ENCODE assay signal across 2 cellular contexts in genomic region chr10:99676435-99676834, GRCh38.
TF ChIP-seq lines count a peak whose summit lies in the region.

No MANE protein-coding gene starts in this region.

TF ChIP-seq in liver, 16 proteins besides CTCF, POLR2A, EP300 and RAD21:
- TF ChIP-seq HNF4A (conservative IDR thresholded peaks at IDR 0.05) (peak; percentile 13 to 22), RXRA (IDR thresholded peaks at IDR 0.05) (no peak)

TF ChIP-seq in HepG2, 621 proteins besides CTCF, POLR2A, EP300 and RAD21:
- TF ChIP-seq ZNF160 (CRISPR knock-in tag; IDR thresholded peaks at IDR 0.05) (no peak), IKZF1 (IDR thresholded peaks at IDR 0.05) (no peak), RARG (CRISPR knock-in tag; IDR thresholded peaks at IDR 0.05; ENCODE audit: low read depth) (no peak), HOXA3 (CRISPR knock-in tag; IDR thresholded peaks at IDR 0.05) (no peak), TCF7L2 (IDR thresholded peaks at IDR 0.05; ENCODE audit: low read depth, low read length) (no peak), ZNF441 (CRISPR knock-in tag; IDR thresholded peaks at IDR 0.05; ENCODE audit: borderline replicate concordance) (no peak), PITX1 (CRISPR knock-in tag; IDR thresholded peaks at IDR 0.05) (no peak), ZNF205 (CRISPR knock-in tag; IDR thresholded peaks at IDR 0.05) (no peak), ATRX (CRISPR knock-in tag; IDR thresholded peaks at IDR 0.05; ENCODE audit: borderline replicate concordance) (no peak), ZNF607 (CRISPR knock-in tag; IDR thresholded peaks at IDR 0.05; ENCODE audit: borderline replicate concordance) (no peak), MLLT10 (CRISPR knock-in tag; IDR thresholded peaks at IDR 0.05) (no peak), PBX2 (CRISPR knock-in tag; IDR thresholded peaks at IDR 0.05) (no peak), ZBTB42 (CRISPR knock-in tag; IDR thresholded peaks at IDR 0.05) (no peak), CHCHD3 (CRISPR knock-in tag; IDR thresholded peaks at IDR 0.05) (no peak), TFAP4 (IDR thresholded peaks at IDR 0.05; ENCODE audit: borderline replicate concordance, low read depth) (no peak), RCOR2 (CRISPR knock-in tag; IDR thresholded peaks at IDR 0.05) (no peak), SRSF9 (IDR thresholded peaks at IDR 0.05; ENCODE audit: borderline replicate concordance, insufficient read depth, low read depth, low read length, poor library complexity, severe bottlenecking) (no peak), ZNF713 (CRISPR knock-in tag; IDR thresholded peaks at IDR 0.05) (no peak), HMGXB4 (CRISPR knock-in tag; IDR thresholded peaks at IDR 0.05; ENCODE audit: borderline replicate concordance in 1 of 2, low read depth in 1 of 2) (no peak)
